ENCODE assay signal across 9 cellular contexts in genomic region chr6:157220485-157220884, GRCh38.
DNase-seq lines count a peak whose midpoint lies in the region; ATAC-seq and TF ChIP-seq lines count a peak whose summit lies in the region.
"Had no signal": no experiment of that assay in that cellular context is flagged by ENCODE, and none has a peak within 500 bp of the region (broad histone marks: within the 10 kb centered on the region; RNA-seq: fewer than 3 reads in every experiment).

No MANE protein-coding gene starts in this region.

- no peak for TF ChIP-seq EP300 in SK-N-SH (IDR thresholded peaks at IDR 0.05; ENCODE audit: borderline replicate concordance in 1 of 2, low read depth in 1 of 2, low read length in 1 of 2)
- TF ChIP-seq EP300 in esophagus muscularis mucosa (IDR thresholded peaks at IDR 0.05), result no peak

- no peaks in the 10 kb centered on the region for H3K27me3 Mint-ChIP-seq in activated B cell treated with CpG ODN at 0.5 μM for 24 hours

- H3K9ac ChIP-seq in SK-N-SH (no peak overlapping the region), smooth muscle cell (ENCODE audit: low read depth) (no peak overlapping the region)

- TF ChIP-seq CTCF in SK-N-SH (IDR thresholded peaks at IDR 0.05) (no peak), activated B cell treated with CpG ODN at 0.5 μM for 24 hours (IDR thresholded peaks at IDR 0.05) (no peak), esophagus muscularis mucosa (IDR thresholded peaks at IDR 0.05) (no peak), smooth muscle cell (IDR thresholded peaks at IDR 0.05; ENCODE audit: borderline replicate concordance, insufficient read depth, poor library complexity, severe bottlenecking) (no peak)

- H3K27me3 ChIP-seq in SK-N-SH (ENCODE audit: insufficient read depth) (no peaks in the 10 kb centered on the region), esophagus muscularis mucosa (no peaks in the 10 kb centered on the region), smooth muscle cell (ENCODE audit: low read depth) (no peaks in the 10 kb centered on the region)

- H2AFZ ChIP-seq in SK-N-SH (ENCODE audit: low read depth) (no peak overlapping the region), smooth muscle cell (ENCODE audit: low read depth) (no peak overlapping the region)

- H4K20me1 ChIP-seq in SK-N-SH (ENCODE audit: insufficient read depth), result no peaks in the 10 kb centered on the region
- no peaks in the 10 kb centered on the region for H4K20me1 ChIP-seq in smooth muscle cell (ENCODE audit: low read depth)

- TF ChIP-seq POLR2A in esophagus muscularis mucosa (IDR thresholded peaks at IDR 0.05; ENCODE audit: low read depth), result no peak

- H3K4me1 ChIP-seq in SK-N-SH (ENCODE audit: control insufficient read depth in 1 of 2, insufficient read depth in 2 of 2, low read depth in 1 of 2, low read length in 1 of 2) (peaks cover 0 to 7% of the 10 kb centered on the region in 2 experiments; a peak in 1 of 4 replicates), esophagus muscularis mucosa (peaks cover 13 to 37% (median 20%) of the 10 kb centered on the region in 4 donors), smooth muscle cell (ENCODE audit: low read depth) (peaks cover 4% of the 10 kb centered on the region)

- 0 out of 2 replicates have a peak overlapping the region, but pooled peaks have one; percentile 16 for H3K4me2 ChIP-seq in SK-N-SH
- peak overlapping the region; percentile 69 for H3K4me2 ChIP-seq in smooth muscle cell

- H3K4me1 Mint-ChIP-seq in activated B cell treated with CpG ODN at 0.5 μM for 24 hours, result peaks cover 42% of the 10 kb centered on the region

- CTCF ChIA-PET in SK-N-SH (lab: Yijun Ruan, JAX) (interaction anchor here (1.2 kb wide), 1 partner anchor 55 kb away, joined by 4 read pairs; no protein-coding TSS in a partner anchor), activated B cell treated with CpG ODN at 0.5 μM for 24 hours (lab: Charles Lee) (no interaction called here)

- no peaks in the 10 kb centered on the region for H3K36me3 Mint-ChIP-seq in activated B cell treated with CpG ODN at 0.5 μM for 24 hours (ENCODE audit: low read depth)

- no peaks in the 10 kb centered on the region for H3K9me3 Mint-ChIP-seq in activated B cell treated with CpG ODN at 0.5 μM for 24 hours

- peaks cover 7% of the 10 kb centered on the region for H3F3A ChIP-seq in SK-N-SH (replicated peaks; ENCODE audit: insufficient read depth)
- H3F3A ChIP-seq in smooth muscle cell (ENCODE audit: low read depth), result no peaks in the 10 kb centered on the region

- H3K27ac ChIP-seq in SK-N-SH (ENCODE audit: low read depth in 2 of 2, low read length in 1 of 2) (peak overlapping the region in 1 of 2 experiments; percentile 63; a peak in 2 of 4 replicates), esophagus muscularis mucosa (replicated peaks in 1 of 4) (no peak overlapping the region), smooth muscle cell (ENCODE audit: low read depth) (peak overlapping the region; percentile 68)
- H3K27ac ChIP-seq: WERI-Rb-1 had no signal

- TF ChIP-seq RAD21 in SK-N-SH (IDR thresholded peaks at IDR 0.05; ENCODE audit: low read length), result no peak

- H3K9me3 ChIP-seq in SK-N-SH (no peaks in the 10 kb centered on the region), esophagus muscularis mucosa (no peaks in the 10 kb centered on the region), smooth muscle cell (replicated peaks; ENCODE audit: low read depth) (no peaks in the 10 kb centered on the region)

- POLR2A ChIA-PET in SK-N-SH (lab: Yijun Ruan, JAX), result no interaction called here
- POLR2A ChIA-PET in activated B cell treated with CpG ODN at 0.5 μM for 24 hours (lab: Charles Lee), result interaction anchor here (0.6 to 1.9 kb wide), 2 partner anchors 15 to 53 kb away, joined by 3 to 4 read pairs; no protein-coding TSS in a partner anchor

- ATAC-seq in SK-N-SH treated with all-trans-retinoic acid at 6 μM for 48 hours (no peak), activated B cell treated with CpG ODN at 0.5 μM for 24 hours (ENCODE audit: low read depth) (no peak), HG02642 (IDR thresholded peaks at IDR 0.05; ENCODE audit: poor library complexity, unreplicated experiment) (no peak)

- no peaks in the 10 kb centered on the region for H3K9me2 ChIP-seq in SK-N-SH

- H3K27ac Mint-ChIP-seq in activated B cell treated with CpG ODN at 0.5 μM for 24 hours, result no peak overlapping the region

- DNase-seq in SK-N-SH, result no peak
- no peak for DNase-seq in activated B cell treated with CpG ODN at 0.5 μM for 24 hours
- DNase-seq in esophagus muscularis mucosa (ENCODE audit: extremely low spot score), result no peak
- DNase-seq in smooth muscle cell (lab: John Stamatoyannopoulos, UW; ENCODE audit: unreplicated experiment), result no peak
- DNase-seq in ureter (ENCODE audit: low spot score), result no peak
- DNase-seq in cortex of kidney (lab: John Stamatoyannopoulos, UW), result no peak
- DNase-seq: WERI-Rb-1 had no signal

- intact Hi-C loops in activated B cell treated with CpG ODN at 0.5 μM for 24 hours (cut with micrococcal nuclease), result loop anchor here (5.0 kb wide), 2 partner anchors 443 to 447 kb away; partner anchors contain the start of gene ARID1B
- intact Hi-C loops in esophagus muscularis mucosa (cut with DNase I), result no loop called here

- no peaks in the 10 kb centered on the region for H3K79me2 ChIP-seq in SK-N-SH (ENCODE audit: insufficient read depth)
- no peaks in the 10 kb centered on the region for H3K79me2 ChIP-seq in smooth muscle cell (ENCODE audit: low read depth)

- H3K4me3 ChIP-seq in SK-N-SH (ENCODE audit: low read depth in 2 of 2, low read length in 1 of 2) (no peak overlapping the region), esophagus muscularis mucosa (peak overlapping the region; percentile 43 to 59 (median 54)), smooth muscle cell (no peak overlapping the region)

- H3K4me3 Mint-ChIP-seq in activated B cell treated with CpG ODN at 0.5 μM for 24 hours, result peak overlapping the region; percentile 77

- H3K36me3 ChIP-seq in SK-N-SH (replicated peaks in 1 of 2; ENCODE audit: control insufficient read depth in 1 of 2, insufficient read depth in 2 of 2, low read length in 1 of 2), result no peaks in the 10 kb centered on the region
- no peaks in the 10 kb centered on the region for H3K36me3 ChIP-seq in esophagus muscularis mucosa
- H3K36me3 ChIP-seq in smooth muscle cell (ENCODE audit: low read depth), result no peaks in the 10 kb centered on the region
- H3K36me3 ChIP-seq: WERI-Rb-1 had no signal

- 90% methylated on average over 1 of the region's 1 CpG for WGBS in SK-N-SH (ENCODE audit: low lambda C conversion rate)
- WGBS in esophagus muscularis mucosa, result 70% methylated on average over 1 of the region's 1 CpG
- 92% methylated on average over 1 of the region's 1 CpG for WGBS in smooth muscle cell (ENCODE audit: low lambda C conversion rate)

TF ChIP-seq in SK-N-SH, 30 proteins besides CTCF, POLR2A, EP300 and RAD21:
- no peak for TF ChIP-seq MEF2A (IDR thresholded peaks at IDR 0.05; ENCODE audit: borderline replicate concordance, low read depth)
- TF ChIP-seq RFX5 (IDR thresholded peaks at IDR 0.05; ENCODE audit: low read length), result no peak
- TF ChIP-seq SIN3A (IDR thresholded peaks at IDR 0.05; ENCODE audit: borderline replicate concordance, low read depth, low read length), result no peak
- TF ChIP-seq GATA2 (CRISPR knock-in tag; IDR thresholded peaks at IDR 0.05), result no peak
- no peak for TF ChIP-seq RCOR1 (IDR thresholded peaks at IDR 0.05; ENCODE audit: low read length)
- no peak for TF ChIP-seq GABPA (IDR thresholded peaks at IDR 0.05; ENCODE audit: low read depth)
- TF ChIP-seq SMC3 (IDR thresholded peaks at IDR 0.05; ENCODE audit: low read depth, low read length), result no peak
- no peak for TF ChIP-seq POLR2AphosphoS5 (IDR thresholded peaks at IDR 0.05; ENCODE audit: low read depth, low read length)
- no peak for TF ChIP-seq USF2 (IDR thresholded peaks at IDR 0.05; ENCODE audit: borderline replicate concordance, low read depth, low read length)
- TF ChIP-seq ELF1 (IDR thresholded peaks at IDR 0.05), result no peak
- TF ChIP-seq NRF1 (IDR thresholded peaks at IDR 0.05; ENCODE audit: low read depth, low read length), result no peak

TF ChIP-seq in SK-N-SH treated with all-trans-retinoic acid at 6 μM for 48 hours, 23 proteins besides CTCF, POLR2A, EP300 and RAD21:
- no peak for TF ChIP-seq ZNF565 (CRISPR knock-in tag; conservative IDR thresholded peaks at IDR 0.05; ENCODE audit: low read depth)
TF ChIP-seq in SK-N-SH treated with all-trans-retinoic acid at 6 μM for 48 hours: peak in this region for 0.

Comparison
In these comparisons a context has a peak if more than half of its experiments do, and no peak if none do; other contexts are left out.
1. H3K4me3 ChIP-seq: peak in esophagus muscularis mucosa (4 of 4); none in SK-N-SH (0 of 2) and smooth muscle cell (single experiment).